In the genomic region with DNA sequence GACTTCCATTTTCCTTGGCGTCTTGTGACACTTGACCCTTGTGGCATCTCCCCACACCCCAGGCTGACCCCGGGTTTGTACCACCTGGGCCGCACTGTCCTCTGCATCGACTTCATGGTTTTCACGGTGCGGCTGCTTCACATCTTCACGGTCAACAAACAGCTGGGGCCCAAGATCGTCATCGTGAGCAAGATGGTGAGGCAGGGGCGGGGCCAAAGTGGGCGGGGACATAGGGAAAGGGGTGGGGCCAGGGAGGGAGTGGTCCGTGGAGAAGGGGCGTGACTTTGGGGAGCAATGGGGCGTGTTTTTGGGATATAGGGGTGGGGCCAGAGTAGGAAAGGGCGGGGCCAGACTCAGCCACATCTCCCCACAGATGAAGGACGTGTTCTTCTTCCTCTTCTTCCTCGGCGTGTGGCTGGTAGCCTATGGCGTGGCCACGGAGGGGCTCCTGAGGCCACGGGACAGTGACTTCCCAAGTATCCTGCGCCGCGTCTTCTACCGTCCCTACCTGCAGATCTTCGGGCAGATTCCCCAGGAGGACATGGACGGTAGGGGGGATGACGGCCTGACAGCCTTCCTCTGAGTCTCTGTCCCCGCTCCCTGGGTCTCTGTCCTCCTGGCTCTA, we compare ENCODE assay signal across 11 cellular contexts. TPM values are rescaled to one million over a fixed set of nuclear protein-coding genes. Genes with fewer than 3 reads are reported as not detected.
A peak's percentile ranks its signal among the peaks of the same experiment; 100 is the strongest.
DNase-seq lines count a peak whose midpoint lies in the region; ATAC-seq and TF ChIP-seq lines count a peak whose summit lies in the region.
"Had no signal": no experiment of that assay in that cellular context is flagged by ENCODE, and none has a peak within 500 bp of the region (broad histone marks: within the 10 kb centered on the region; RNA-seq: fewer than 3 reads in every experiment).

No MANE protein-coding gene starts in this region.

- H3K27ac Mint-ChIP-seq in mesothelial cell of epicardium, result no peak overlapping the region
- H3K27ac Mint-ChIP-seq: activated T-helper 1 cell treated with anti-CD3 and anti-CD28 coated beads, Interleukin-12 subunit alpha, Interleukin-12 subunit beta, Interleukin-2, Interleukin-4 antibody, amounts not matched to agents 30 ng/mL and 10 ng/mL and 1 ng/mL, durations not matched to agents 14 hours and 24 hours and 36 hours; stimulated activated effector memory CD8-positive, alpha-beta T cell treated with anti-CD3 and anti-CD28 coated beads, Interleukin-12 subunit alpha, Interleukin-12 subunit beta, amount 100 ng/mL, for 72 hours had no signal

- H2AFZ ChIP-seq in GM23248, result no peak overlapping the region

- H3K9me3 ChIP-seq in GM23248 (ENCODE audit: low read depth), result no peaks in the 10 kb centered on the region
- H3K9me3 ChIP-seq: heart right ventricle had no signal

- H3K4me2 ChIP-seq in GM23248 (ENCODE audit: unreplicated experiment), result no peak overlapping the region

- H3K27ac ChIP-seq in GM23248, result no peak overlapping the region
- H3K27ac ChIP-seq in foreskin keratinocyte, result no peak overlapping the region
- H3K27ac ChIP-seq: heart right ventricle had no signal

- H3K36me3 ChIP-seq in GM23248 (ENCODE audit: low read depth), result peaks cover 26% of the 10 kb centered on the region

- peaks cover 22% of the 10 kb centered on the region; the same call in 1 of the 2 replicates for H3F3A ChIP-seq in GM23248 (ENCODE audit: insufficient read depth)

- H3K9ac ChIP-seq in GM23248, result no peak overlapping the region

- no peaks in the 10 kb centered on the region for H3K4me1 Mint-ChIP-seq in mesothelial cell of epicardium
- H3K4me1 Mint-ChIP-seq: stimulated activated effector memory CD8-positive, alpha-beta T cell treated with anti-CD3 and anti-CD28 coated beads, Interleukin-12 subunit alpha, Interleukin-12 subunit beta, amount 100 ng/mL, for 72 hours had no signal

- in situ Hi-C loops in GM23248 (cut with MboI) (loop anchor here (10.0 kb wide), 1 partner anchor 106 kb away; no protein-coding TSS in a partner anchor), SK-MEL-5 (cut with HindIII; ENCODE audit: low pct_unique_long_range_greater_than_20kb, low sequenced_read_pairs) (no loop called here)

- no peaks in the 10 kb centered on the region for H3K9me2 ChIP-seq in GM23248 (ENCODE audit: insufficient read depth)

- H3K4me3 ChIP-seq in GM23248, result no peak overlapping the region
- H3K4me3 ChIP-seq: heart right ventricle had no signal

- H3K9me3 Mint-ChIP-seq in mesothelial cell of epicardium, result no peaks in the 10 kb centered on the region
- H3K9me3 Mint-ChIP-seq: activated T-helper 1 cell treated with anti-CD3 and anti-CD28 coated beads, Interleukin-12 subunit alpha, Interleukin-12 subunit beta, Interleukin-2, Interleukin-4 antibody, amounts not matched to agents 30 ng/mL and 10 ng/mL and 1 ng/mL, durations not matched to agents 14 hours and 24 hours and 36 hours; stimulated activated effector memory CD8-positive, alpha-beta T cell treated with anti-CD3 and anti-CD28 coated beads, Interleukin-12 subunit alpha, Interleukin-12 subunit beta, amount 100 ng/mL, for 72 hours had no signal

- H3K4me3 Mint-ChIP-seq in mesothelial cell of epicardium, result no peak overlapping the region
- H3K4me3 Mint-ChIP-seq: activated T-helper 1 cell treated with anti-CD3 and anti-CD28 coated beads, Interleukin-12 subunit alpha, Interleukin-12 subunit beta, Interleukin-2, Interleukin-4 antibody, amounts not matched to agents 30 ng/mL and 10 ng/mL and 1 ng/mL, durations not matched to agents 14 hours and 24 hours and 36 hours; stimulated activated effector memory CD8-positive, alpha-beta T cell treated with anti-CD3 and anti-CD28 coated beads, Interleukin-12 subunit alpha, Interleukin-12 subunit beta, amount 100 ng/mL, for 72 hours had no signal

- no peaks in the 10 kb centered on the region for H3K27me3 Mint-ChIP-seq in mesothelial cell of epicardium (ENCODE audit: low read depth)

- TF ChIP-seq CTCF in foreskin keratinocyte (conservative IDR thresholded peaks at IDR 0.05), result no peak
- TF ChIP-seq CTCF in mesothelial cell of epicardium (IDR thresholded peaks at IDR 0.05; ENCODE audit: unreplicated experiment), result no peak

- peaks cover 13% of the 10 kb centered on the region for H3K4me1 ChIP-seq in GM23248 (ENCODE audit: insufficient read depth)
- peaks cover 14% of the 10 kb centered on the region for H3K4me1 ChIP-seq in foreskin keratinocyte

- peak; percentile 52 for DNase-seq in AG20443 (ENCODE audit: low spot score)
- DNase-seq in GM23248, result peak; percentile 61
- DNase-seq in SK-MEL-5 (ENCODE audit: low read depth, low spot score), result peak; percentile 49
- DNase-seq in foreskin keratinocyte, result no peak
- no peak for DNase-seq in mesothelial cell of epicardium (ENCODE audit: low spot score in 2 of 2, unreplicated experiment in 2 of 2)
- no peak for DNase-seq in T-helper 9 cell
- DNase-seq in NCI-H2196 (lab: John Stamatoyannopoulos, UW; ENCODE audit: unreplicated experiment), result no peak
- DNase-seq: heart right ventricle had no signal

- ATAC-seq in foreskin keratinocyte (peak; percentile 51), HG02938 (IDR thresholded peaks at IDR 0.05; ENCODE audit: unreplicated experiment) (no peak)
- ATAC-seq: stimulated activated effector memory CD8-positive, alpha-beta T cell treated with anti-CD3 and anti-CD28 coated beads, Interleukin-12 subunit alpha, Interleukin-12 subunit beta, amount 100 ng/mL, for 72 hours had no signal

- H3K79me2 ChIP-seq in GM23248 (ENCODE audit: insufficient read depth), result no peaks in the 10 kb centered on the region

- H3K36me3 Mint-ChIP-seq in mesothelial cell of epicardium, result peaks cover 31% of the 10 kb centered on the region

- no peaks in the 10 kb centered on the region for H3K27me3 ChIP-seq in GM23248 (replicated peaks; ENCODE audit: insufficient read depth)
- no peaks in the 10 kb centered on the region for H3K27me3 ChIP-seq in foreskin keratinocyte
- H3K27me3 ChIP-seq: heart right ventricle had no signal

- 91 to 98% methylated on average over 17 to 29 of the region's 29 CpGs for WGBS in GM23248 (ENCODE audit: low coverage in 1 of 2, low lambda C conversion rate in 2 of 2, missing lambda C conversion rate in 2 of 2), 2 experiments

- H4K20me1 ChIP-seq in GM23248 (ENCODE audit: insufficient read depth), result no peaks in the 10 kb centered on the region

RNA-seq across cellular contexts. Expression of a gene that starts 42.8 kb away (rescaled TPM):
- total RNA-seq in GM23248 (2014; rRNA removed; shearing (Covaris generic)), result 18.4 and 18.8 TPM in 2 replicates
- polyA plus RNA-seq in GM23248 (2016; fragmentation: Nextera tagmentation; extraction: Ambion mirVana), result 15.8 and 20.1 TPM in 2 replicates
- total RNA-seq in SK-MEL-5 (2014; rRNA removed; shearing (Covaris generic)), result 3.4 and 3.5 TPM in 2 replicates
- 8.1 and 11.0 TPM in 2 replicates for polyA plus RNA-seq in SK-MEL-5 (2015; cell fraction: cytosol; rRNA removed)
- 28.5 and 28.9 TPM in 2 replicates for polyA plus RNA-seq in SK-MEL-5 (2015; cell fraction: nucleus; rRNA removed)
- total RNA-seq in foreskin keratinocyte, result 17.6 and 18.7 TPM in 2 replicates
- polyA plus RNA-seq in foreskin keratinocyte, result 15.4 and 15.6 TPM in 2 replicates
- total RNA-seq in mesothelial cell of epicardium, result 45.9 to 58.5 TPM (median 53.5 TPM) in 3 replicates

RNA-seq across cellular contexts. Expression of a gene that starts 45.2 kb away (rescaled TPM):
- not detected in 2 replicates for total RNA-seq in GM23248 (2014; rRNA removed; shearing (Covaris generic))
- polyA plus RNA-seq in GM23248 (2016; fragmentation: Nextera tagmentation; extraction: Ambion mirVana), result 0.10 TPM in 1 of 2 replicates, not detected in the other
- not detected in 2 replicates for total RNA-seq in SK-MEL-5 (2014; rRNA removed; shearing (Covaris generic))
- not detected in 2 replicates for polyA plus RNA-seq in SK-MEL-5 (2015; cell fraction: cytosol; rRNA removed)
- 0.09 TPM in 1 of 2 replicates, not detected in the other for polyA plus RNA-seq in SK-MEL-5 (2015; cell fraction: nucleus; rRNA removed)
- not detected in 2 replicates for total RNA-seq in foreskin keratinocyte
- polyA plus RNA-seq in foreskin keratinocyte, result not detected in 2 replicates
- 13.6 to 17.6 TPM (median 14.7 TPM) in 3 replicates for total RNA-seq in mesothelial cell of epicardium
- total RNA-seq: activated T-helper 1 cell treated with anti-CD3 and anti-CD28 coated beads, Interleukin-12 subunit alpha, Interleukin-12 subunit beta, Interleukin-2, Interleukin-4 antibody, amounts not matched to agents 30 ng/mL and 10 ng/mL and 1 ng/mL, durations not matched to agents 14 hours and 24 hours and 36 hours had no signal

Comparison
In these comparisons a context has a peak if more than half of its experiments do, and no peak if none do; other contexts are left out.
1. DNase-seq: peak in AG20443 (single experiment), GM23248 (single experiment) and SK-MEL-5 (single experiment); none in foreskin keratinocyte (0 of 2), mesothelial cell of epicardium (0 of 2), T-helper 9 cell (single experiment) and NCI-H2196 (single experiment).
2. RNA of a gene that starts 45.2 kb away (total RNA-seq): 13.6 to 17.6 TPM in mesothelial cell of epicardium; not detected in GM23248, not detected in SK-MEL-5 and not detected in foreskin keratinocyte; every median in the first group is over 10 times any median in the second.